In genomic region chr22:19473578-19473977, GRCh38 we compare ENCODE assay signal across 22 cellular contexts. TPM values are rescaled to one million over a fixed set of nuclear protein-coding genes. Genes with fewer than 3 reads are reported as not detected.
A peak's percentile ranks its signal among the peaks of the same experiment; 100 is the strongest.
DNase-seq lines count a peak whose midpoint lies in the region; ATAC-seq, FAIRE-seq and TF ChIP-seq lines count a peak whose summit lies in the region.
"Had no signal": no experiment of that assay in that cellular context is flagged by ENCODE, and none has a peak within 500 bp of the region (broad histone marks: within the 10 kb centered on the region; RNA-seq: fewer than 3 reads in every experiment).

No MANE protein-coding gene starts in this region.

- H3K27me3 ChIP-seq in GM06990 (replicated peaks; ENCODE audit: control insufficient read depth, insufficient read depth, low read length) (no peaks in the 10 kb centered on the region), K562 (ENCODE audit: control insufficient read depth in 2 of 2, insufficient read depth in 2 of 2, low read length in 2 of 2) (no peaks in the 10 kb centered on the region)

- H3K4me1 ChIP-seq in K562 (replicated peaks in 1 of 2; ENCODE audit: control insufficient read depth in 2 of 2, insufficient read depth in 2 of 2, low read length in 2 of 2) = peaks cover 0 to 8% of the 10 kb centered on the region in 2 experiments; a peak in 3 of 5 replicates

- no peak overlapping the region for H3K4me2 ChIP-seq in K562 (ENCODE audit: insufficient read depth, low read length)

- 90% methylated on average over 3 of the region's 3 CpGs for WGBS in K562 (ENCODE audit: insufficient coverage, low coverage, missing lambda C conversion rate)

- DNase-seq in GM06990 (ENCODE audit: extremely low read depth, insufficient read length) (no peak), LHCN-M2 (ENCODE audit: low read depth) (peak; percentile 70), K562 (ENCODE audit: extremely low read depth in 1 of 4, low spot score in 3 of 4) (peak in 1 of 4 experiments; percentile 38), kidney tubule cell (ENCODE audit: low spot score) (peak; percentile 21), NOMO-1 (lab: John Stamatoyannopoulos, UW; ENCODE audit: unreplicated experiment in 2 of 2) (no peak), AML-193 (lab: John Stamatoyannopoulos, UW) (no peak), SK-N-DZ (ENCODE audit: low spot score) (no peak), SHP77 (lab: John Stamatoyannopoulos, UW) (no peak)
- DNase-seq: activated CD4-positive, CD25-positive, alpha-beta regulatory T cell treated with anti-CD3 and anti-CD28 coated beads, Interleukin-2, amount 50 U/mL, for 72 hours; activated naive CD4-positive, alpha-beta T cell treated with anti-CD3 and anti-CD28 coated beads, Interleukin-2, amount 10 ng/mL, durations not matched to agents 7 days and 5 days; C1 segment of cervical spinal cord; caudate nucleus; DND-41; glutamatergic neuron; H7; kidney glomerular epithelial cell; NCI-H1694 treated with DMSO at 0.1 percent for 48 hours; NCI-H524 treated with DMSO at 0.1 percent for 48 hours; T-helper 2 cell had no signal

- no peak for TF ChIP-seq RAD21 in K562 (CRISPR knock-in tag; conservative IDR thresholded peaks at IDR 0.05 in 1 of 2, IDR thresholded peaks at IDR 0.05 in 1 of 2)

- H3K36me3 ChIP-seq in GM06990 (ENCODE audit: control insufficient read depth, insufficient read depth, low read length) (peaks cover 46% of the 10 kb centered on the region), K562 (ENCODE audit: control insufficient read depth, insufficient read depth, low read length) (peaks cover 85% of the 10 kb centered on the region)

- no peak for TF ChIP-seq EP300 in K562 (IDR thresholded peaks at IDR 0.05; ENCODE audit: low read length)

- no peak for TF ChIP-seq POLR2A in K562 (conservative IDR thresholded peaks at IDR 0.05)

- H4K20me1 ChIP-seq in K562 (replicated peaks; ENCODE audit: control insufficient read depth, insufficient read depth, low read length) = peaks cover 60% of the 10 kb centered on the region

- H3K79me2 ChIP-seq in K562 (ENCODE audit: control insufficient read depth, insufficient read depth, low read length) = peaks cover 58% of the 10 kb centered on the region

- H3K9ac ChIP-seq in K562 (ENCODE audit: insufficient read depth in 1 of 2, low read depth in 2 of 2, low read length in 2 of 2) = no peak overlapping the region
- H3K9ac ChIP-seq: parathyroid adenoma had no signal

- H3K9me3 ChIP-seq in K562 (replicated peaks; ENCODE audit: control insufficient read depth, insufficient read depth, low read depth, low read length) = no peaks in the 10 kb centered on the region

- CTCF ChIA-PET in K562 (lab: Yijun Ruan, JAX; ENCODE audit: low intra/inter-chr PET ratio) = interaction anchor here (0.8 to 1.9 kb wide), 2 partner anchors 159 to 174 kb away, joined by 3 to 4 read pairs; no protein-coding TSS in a partner anchor

- H3K9me1 ChIP-seq in K562 (ENCODE audit: control insufficient read depth, insufficient read depth, low read length) = peaks cover 5% of the 10 kb centered on the region

- H3K27ac ChIP-seq in K562 (ENCODE audit: extremely low read depth, low read depth, low read length) = no peak overlapping the region
- H3K27ac ChIP-seq: parathyroid adenoma had no signal

- in situ Hi-C loops in K562 (cut with MboI) = no loop called here

- no TSS peak for BruUV-seq in K562 (replicated peaks; lab: Mats Ljungman, UMichigan)

- TF ChIP-seq CTCF in GM06990 (IDR thresholded peaks at IDR 0.05; ENCODE audit: insufficient read depth, low read length, poor library complexity, severe bottlenecking) (peak; percentile 6), K562 (IDR thresholded peaks at IDR 0.05 in 2 of 3, conservative IDR thresholded peaks at IDR 0.05 in 1 of 3; ENCODE audit: insufficient read depth in 2 of 3, low read depth in 1 of 3, low read length in 3 of 3) (peak; percentile 50 to 55 (median 54); a peak in 5 of 6 replicates)

- intact Hi-C loops in K562 (cut with micrococcal nuclease) = no loop called here

- H2AFZ ChIP-seq in K562 (ENCODE audit: low read depth, low read length) = no peak overlapping the region
- H2AFZ ChIP-seq: parathyroid adenoma had no signal

- peak; percentile 47 for ATAC-seq in K562

- FAIRE-seq in K562 (lab: Jason Lieb, UNC) = no peak
- FAIRE-seq: endometrium, GM12891 had no signal

- H3K4me3 ChIP-seq in GM06990 (replicated peaks; ENCODE audit: low read depth, low read length) (no peak overlapping the region), K562 (no peak overlapping the region)

- POLR2A ChIA-PET in K562 (lab: Yijun Ruan, JAX) = interaction anchor here (0.6 to 3.5 kb wide), 14 partner anchors 10 to 636 kb away, joined by 3 to 45 read pairs (median 4); no protein-coding TSS in a partner anchor

RNA-seq across cellular contexts. Expression of gene UFD1, which starts 5.4 kb away (rescaled TPM):
- total RNA-seq in LHCN-M2 (2014; rRNA removed) (81.3 and 82.5 TPM in 2 replicates), K562 (2014; rRNA removed) (238 and 290 TPM in 2 replicates), K562 (2014; rRNA removed; fragmentation: Illumina TruSeq; extraction: Trizol) (361 and 365 TPM in 2 replicates), K562 (2015; rRNA removed; fragmentation: Illumina TruSeq; extraction: Trizol) (330 and 363 TPM in 2 replicates), K562 (2021) (284 and 307 TPM in 2 replicates)
- 107 TPM for polyA plus RNA-seq in LHCN-M2 (2012)
- total RNA-seq in K562 (2011; cell fraction: chromatin; rRNA removed; ENCODE audit: low replicate concordance) = 307 and 375 TPM in 2 replicates
- 219 and 230 TPM in 2 replicates for total RNA-seq in K562 (2011; cell fraction: nucleolus; rRNA removed)
- 278 and 374 TPM in 2 replicates for total RNA-seq in K562 (2011; cell fraction: nucleoplasm; rRNA removed)
- polyA plus RNA-seq in K562 (2011; rRNA removed) (428 and 564 TPM in 2 replicates), K562 (2014; fragmentation: Illumina TruSeq; extraction: Trizol) (551 and 645 TPM in 2 replicates), K562 (2014; fragmentation: Nextera tagmentation; extraction: Ambion mirVana) (100 to 1,000 TPM; 503 to 627 TPM), K562 (2014; rRNA removed) (321 and 446 TPM in 2 replicates)
- 516 and 625 TPM in 2 replicates for polyA plus RNA-seq in K562 (2011; cell fraction: cytosol; rRNA removed)
- polyA plus RNA-seq in K562 (2011; cell fraction: nucleus; rRNA removed) = 577 and 723 TPM in 2 replicates
- 381 and 502 TPM in 2 replicates for polyA plus RNA-seq in K562 (2012)
- 432 and 439 TPM in 2 replicates for polyA minus RNA-seq in K562 (2011; rRNA and poly(A)+ RNA removed)
- polyA minus RNA-seq in K562 (2011; cell fraction: cytosol; rRNA and poly(A)+ RNA removed) = 143 and 172 TPM in 2 replicates
- polyA minus RNA-seq in K562 (2011; cell fraction: nucleus; rRNA and poly(A)+ RNA removed) = 99.8 and 195 TPM in 2 replicates
- 95.2 and 95.4 TPM in 2 replicates for polyA plus RNA-seq in SK-N-DZ (2014; cell fraction: cytosol; rRNA removed)
- 64.4 and 79.8 TPM in 2 replicates for polyA plus RNA-seq in SK-N-DZ (2014; cell fraction: nucleus; rRNA removed)

RNA-seq across cellular contexts. Expression of gene CDC45, which starts 6.1 kb away (rescaled TPM):
- 62.3 and 67.6 TPM in 2 replicates for total RNA-seq in LHCN-M2 (2014; rRNA removed)
- 21.5 TPM for polyA plus RNA-seq in LHCN-M2 (2012)
- 810 and 853 TPM in 2 replicates for total RNA-seq in K562 (2011; cell fraction: chromatin; rRNA removed; ENCODE audit: low replicate concordance)
- 339 and 346 TPM in 2 replicates for total RNA-seq in K562 (2011; cell fraction: nucleolus; rRNA removed)
- total RNA-seq in K562 (2011; cell fraction: nucleoplasm; rRNA removed) = 307 and 398 TPM in 2 replicates
- total RNA-seq in K562 (2014; rRNA removed) = 415 and 450 TPM in 2 replicates
- total RNA-seq in K562 (2014; rRNA removed; fragmentation: Illumina TruSeq; extraction: Trizol) = 263 and 295 TPM in 2 replicates
- total RNA-seq in K562 (2015; rRNA removed; fragmentation: Illumina TruSeq; extraction: Trizol) = 239 and 251 TPM in 2 replicates
- 312 and 319 TPM in 2 replicates for total RNA-seq in K562 (2021)
- 580 and 584 TPM in 2 replicates for polyA plus RNA-seq in K562 (2011; rRNA removed)
- polyA plus RNA-seq in K562 (2011; cell fraction: cytosol; rRNA removed) = 370 and 430 TPM in 2 replicates
- polyA plus RNA-seq in K562 (2011; cell fraction: nucleus; rRNA removed) = 642 and 944 TPM in 2 replicates
- polyA plus RNA-seq in K562 (2012) = 267 and 326 TPM in 2 replicates
- polyA plus RNA-seq in K562 (2014; fragmentation: Illumina TruSeq; extraction: Trizol) = 412 and 430 TPM in 2 replicates
- 100 to 1,000 TPM; 276 to 465 TPM for polyA plus RNA-seq in K562 (2014; fragmentation: Nextera tagmentation; extraction: Ambion mirVana)
- 410 and 427 TPM in 2 replicates for polyA plus RNA-seq in K562 (2014; rRNA removed)
- 415 and 540 TPM in 2 replicates for polyA minus RNA-seq in K562 (2011; rRNA and poly(A)+ RNA removed)
- 153 and 162 TPM in 2 replicates for polyA minus RNA-seq in K562 (2011; cell fraction: cytosol; rRNA and poly(A)+ RNA removed)
- polyA minus RNA-seq in K562 (2011; cell fraction: nucleus; rRNA and poly(A)+ RNA removed) = 185 and 445 TPM in 2 replicates
- polyA plus RNA-seq in SK-N-DZ (2014; cell fraction: cytosol; rRNA removed) = 133 and 141 TPM in 2 replicates
- 183 and 247 TPM in 2 replicates for polyA plus RNA-seq in SK-N-DZ (2014; cell fraction: nucleus; rRNA removed)

RNA-seq across cellular contexts. Expression of gene C22orf39, which starts 26.1 kb away (rescaled TPM):
- 20.2 and 21.0 TPM in 2 replicates for total RNA-seq in LHCN-M2 (2014; rRNA removed)
- 16.7 TPM for polyA plus RNA-seq in LHCN-M2 (2012)
- 119 and 122 TPM in 2 replicates for total RNA-seq in K562 (2011; cell fraction: chromatin; rRNA removed; ENCODE audit: low replicate concordance)
- 71.8 and 76.0 TPM in 2 replicates for total RNA-seq in K562 (2011; cell fraction: nucleolus; rRNA removed)
- 107 and 142 TPM in 2 replicates for total RNA-seq in K562 (2011; cell fraction: nucleoplasm; rRNA removed)
- total RNA-seq in K562 (2014; rRNA removed) = 94.7 and 124 TPM in 2 replicates
- 57.2 and 59.5 TPM in 2 replicates for total RNA-seq in K562 (2014; rRNA removed; fragmentation: Illumina TruSeq; extraction: Trizol)
- total RNA-seq in K562 (2015; rRNA removed; fragmentation: Illumina TruSeq; extraction: Trizol) = 61.3 and 63.2 TPM in 2 replicates
- 66.8 and 68.0 TPM in 2 replicates for total RNA-seq in K562 (2021)
- polyA plus RNA-seq in K562 (2011; rRNA removed) = 139 and 244 TPM in 2 replicates
- polyA plus RNA-seq in K562 (2011; cell fraction: cytosol; rRNA removed) = 164 and 257 TPM in 2 replicates
- 71.0 and 99.7 TPM in 2 replicates for polyA plus RNA-seq in K562 (2011; cell fraction: nucleus; rRNA removed)
- 87.8 and 120 TPM in 2 replicates for polyA plus RNA-seq in K562 (2012)
- 68.6 and 73.5 TPM in 2 replicates for polyA plus RNA-seq in K562 (2014; fragmentation: Illumina TruSeq; extraction: Trizol)
- polyA plus RNA-seq in K562 (2014; fragmentation: Nextera tagmentation; extraction: Ambion mirVana) = 10 to 100 TPM; 20.4 to 25.9 TPM
- 112 and 121 TPM in 2 replicates for polyA plus RNA-seq in K562 (2014; rRNA removed)
- 116 and 185 TPM in 2 replicates for polyA minus RNA-seq in K562 (2011; rRNA and poly(A)+ RNA removed)
- polyA minus RNA-seq in K562 (2011; cell fraction: cytosol; rRNA and poly(A)+ RNA removed) = 49.4 and 80.5 TPM in 2 replicates
- 24.9 and 58.9 TPM in 2 replicates for polyA minus RNA-seq in K562 (2011; cell fraction: nucleus; rRNA and poly(A)+ RNA removed)
- 109 and 110 TPM in 2 replicates for polyA plus RNA-seq in SK-N-DZ (2014; cell fraction: cytosol; rRNA removed)
- polyA plus RNA-seq in SK-N-DZ (2014; cell fraction: nucleus; rRNA removed) = 39.8 and 45.5 TPM in 2 replicates

RNA-seq across cellular contexts. Expression of gene MRPL40, which starts 41.2 kb away (rescaled TPM):
- total RNA-seq in LHCN-M2 (2014; rRNA removed) = 41.4 and 51.0 TPM in 2 replicates
- 64.6 TPM for polyA plus RNA-seq in LHCN-M2 (2012)
- total RNA-seq in K562 (2011; cell fraction: chromatin; rRNA removed; ENCODE audit: low replicate concordance) = 13.9 and 26.1 TPM in 2 replicates
- 29.0 and 32.5 TPM in 2 replicates for total RNA-seq in K562 (2011; cell fraction: nucleolus; rRNA removed)
- 25.1 and 32.0 TPM in 2 replicates for total RNA-seq in K562 (2011; cell fraction: nucleoplasm; rRNA removed)
- total RNA-seq in K562 (2014; rRNA removed) = 160 and 182 TPM in 2 replicates
- total RNA-seq in K562 (2014; rRNA removed; fragmentation: Illumina TruSeq; extraction: Trizol) = 208 and 209 TPM in 2 replicates
- total RNA-seq in K562 (2015; rRNA removed; fragmentation: Illumina TruSeq; extraction: Trizol) = 181 and 198 TPM in 2 replicates
- 132 and 144 TPM in 2 replicates for total RNA-seq in K562 (2021)
- 175 and 219 TPM in 2 replicates for polyA plus RNA-seq in K562 (2011; rRNA removed)
- polyA plus RNA-seq in K562 (2011; cell fraction: cytosol; rRNA removed) = 88.3 and 113 TPM in 2 replicates
- polyA plus RNA-seq in K562 (2011; cell fraction: nucleus; rRNA removed) = 34.6 and 66.5 TPM in 2 replicates
- 159 TPM in 2 replicates for polyA plus RNA-seq in K562 (2012)
- polyA plus RNA-seq in K562 (2014; fragmentation: Illumina TruSeq; extraction: Trizol) = 197 and 237 TPM in 2 replicates
- 100 to 1,000 TPM; 601 to 652 TPM for polyA plus RNA-seq in K562 (2014; fragmentation: Nextera tagmentation; extraction: Ambion mirVana)
- polyA plus RNA-seq in K562 (2014; rRNA removed) = 223 TPM in 2 replicates
- 52.5 and 73.2 TPM in 2 replicates for polyA minus RNA-seq in K562 (2011; rRNA and poly(A)+ RNA removed)
- polyA minus RNA-seq in K562 (2011; cell fraction: cytosol; rRNA and poly(A)+ RNA removed) = 31.3 and 34.3 TPM in 2 replicates
- polyA minus RNA-seq in K562 (2011; cell fraction: nucleus; rRNA and poly(A)+ RNA removed) = 12.0 and 31.3 TPM in 2 replicates
- polyA plus RNA-seq in SK-N-DZ (2014; cell fraction: cytosol; rRNA removed) = 52.4 and 66.8 TPM in 2 replicates
- polyA plus RNA-seq in SK-N-DZ (2014; cell fraction: nucleus; rRNA removed) = 42.5 and 50.9 TPM in 2 replicates

RNA-seq across cellular contexts. Expression of gene HIRA, which starts 42.0 kb away (rescaled TPM):
- total RNA-seq in LHCN-M2 (2014; rRNA removed) = 19.1 and 27.0 TPM in 2 replicates
- polyA plus RNA-seq in LHCN-M2 (2012) = 16.0 TPM
- total RNA-seq in K562 (2011; cell fraction: chromatin; rRNA removed; ENCODE audit: low replicate concordance) = 103 and 120 TPM in 2 replicates
- 79.7 and 81.6 TPM in 2 replicates for total RNA-seq in K562 (2011; cell fraction: nucleolus; rRNA removed)
- 66.5 and 67.1 TPM in 2 replicates for total RNA-seq in K562 (2011; cell fraction: nucleoplasm; rRNA removed)
- 58.3 and 70.6 TPM in 2 replicates for total RNA-seq in K562 (2014; rRNA removed)
- total RNA-seq in K562 (2014; rRNA removed; fragmentation: Illumina TruSeq; extraction: Trizol) = 53.9 and 54.0 TPM in 2 replicates
- total RNA-seq in K562 (2015; rRNA removed; fragmentation: Illumina TruSeq; extraction: Trizol) = 57.5 and 58.4 TPM in 2 replicates
- 115 and 132 TPM in 2 replicates for total RNA-seq in K562 (2021)
- 71.7 and 82.2 TPM in 2 replicates for polyA plus RNA-seq in K562 (2011; rRNA removed)
- polyA plus RNA-seq in K562 (2011; cell fraction: cytosol; rRNA removed) = 105 and 109 TPM in 2 replicates
- polyA plus RNA-seq in K562 (2011; cell fraction: nucleus; rRNA removed) = 104 and 124 TPM in 2 replicates
- polyA plus RNA-seq in K562 (2012) = 91.6 and 91.8 TPM in 2 replicates
- polyA plus RNA-seq in K562 (2014; fragmentation: Illumina TruSeq; extraction: Trizol) = 106 and 114 TPM in 2 replicates
- 1 to 10 TPM in 1 of 2 experiments, under 1 TPM in 1; 0.96 to 1.2 TPM for polyA plus RNA-seq in K562 (2014; fragmentation: Nextera tagmentation; extraction: Ambion mirVana)
- polyA plus RNA-seq in K562 (2014; rRNA removed) = 80.0 and 80.8 TPM in 2 replicates
- polyA minus RNA-seq in K562 (2011; rRNA and poly(A)+ RNA removed) = 93.7 and 126 TPM in 2 replicates
- 65.3 and 93.4 TPM in 2 replicates for polyA minus RNA-seq in K562 (2011; cell fraction: cytosol; rRNA and poly(A)+ RNA removed)
- polyA minus RNA-seq in K562 (2011; cell fraction: nucleus; rRNA and poly(A)+ RNA removed) = 30.3 and 61.3 TPM in 2 replicates
- polyA plus RNA-seq in SK-N-DZ (2014; cell fraction: cytosol; rRNA removed) = 37.0 and 42.3 TPM in 2 replicates
- 21.7 and 29.1 TPM in 2 replicates for polyA plus RNA-seq in SK-N-DZ (2014; cell fraction: nucleus; rRNA removed)

Comparison
In these comparisons a context has a peak if more than half of its experiments do, and no peak if none do; other contexts are left out.
1. DNase-seq: peak in LHCN-M2 (single experiment) and kidney tubule cell (single experiment); none in GM06990 (single experiment), NOMO-1 (0 of 2), AML-193 (0 of 2), SK-N-DZ (single experiment) and SHP77 (0 of 2).